In genomic region chr2:73811878-73812277, GRCh38 we compare ENCODE assay signal across 6 cellular contexts.
"Had no signal": no experiment of that assay in that cellular context is flagged by ENCODE, and none has a peak within 500 bp of the region (broad histone marks: within the 10 kb centered on the region; RNA-seq: fewer than 3 reads in every experiment).

No MANE protein-coding gene starts in this region.

- FAIRE-seq: GM12878, GM12891, GM18507, GM19239 had no signal

- H3K4me3 ChIP-seq: GM12878 had no signal

- DNase-seq: GDM1, GF-D8 had no signal

- ATAC-seq: GM12878 had no signal
